In genomic region chr16:49282690-49283375, GRCh38 we compare ENCODE assay signal across 8 cellular contexts.
DNase-seq lines count a peak whose midpoint lies in the region; ATAC-seq and TF ChIP-seq lines count a peak whose summit lies in the region.

No MANE protein-coding gene starts in this region.

- TF ChIP-seq CTCF in nephron progenitor cell (IDR thresholded peaks at IDR 0.05): no peak

- intact Hi-C loops in dendritic cell treated with granulocyte-macrophage colony-stimulating factor and Interleukin-4, amounts not matched to agents 40 ng/mL and 50 ng/mL, for 4 days (cut with micrococcal nuclease): no loop called here

- DNase-seq in COR-L47 (lab: John Stamatoyannopoulos, UW) (peak; percentile 68), NCI-H2107 treated with DMSO at 0.1 percent for 48 hours (lab: John Stamatoyannopoulos, UW; ENCODE audit: unreplicated experiment) (peak; percentile 16), nephron progenitor cell (peak; percentile 73), kidney glomerular epithelial cell (lab: John Stamatoyannopoulos, UW) (no peak), NAMALWA (ENCODE audit: low spot score) (no peak)
- no peak for DNase-seq in effector memory CD4-positive, alpha-beta T cell

- H3K36me3 Mint-ChIP-seq in dendritic cell treated with granulocyte-macrophage colony-stimulating factor and Interleukin-4, amounts not matched to agents 40 ng/mL and 50 ng/mL, for 4 days (ENCODE audit: low read depth): no peaks in the 10 kb centered on the region
- no peaks in the 10 kb centered on the region for H3K36me3 Mint-ChIP-seq in nephron progenitor cell (ENCODE audit: low read depth)

- no peak overlapping the region for H3K27ac ChIP-seq in effector memory CD4-positive, alpha-beta T cell (ENCODE audit: insufficient read depth, low read length, poor library complexity, severe bottlenecking)

- H3K4me1 ChIP-seq in effector memory CD4-positive, alpha-beta T cell (ENCODE audit: control insufficient read depth, insufficient read depth, low read length, poor library complexity, severe bottlenecking): no peaks in the 10 kb centered on the region

- no peaks in the 10 kb centered on the region for H3K9me3 Mint-ChIP-seq in dendritic cell treated with granulocyte-macrophage colony-stimulating factor and Interleukin-4, amounts not matched to agents 40 ng/mL and 50 ng/mL, for 4 days
- no peaks in the 10 kb centered on the region for H3K9me3 Mint-ChIP-seq in nephron progenitor cell

- peaks cover 79% of the 10 kb centered on the region for H3K27me3 Mint-ChIP-seq in dendritic cell treated with granulocyte-macrophage colony-stimulating factor and Interleukin-4, amounts not matched to agents 40 ng/mL and 50 ng/mL, for 4 days
- H3K27me3 Mint-ChIP-seq in nephron progenitor cell (ENCODE audit: low read depth, poor library complexity): peaks cover 94% of the 10 kb centered on the region

- no peak overlapping the region for H3K4me3 ChIP-seq in effector memory CD4-positive, alpha-beta T cell (ENCODE audit: insufficient read depth, low read depth, low read length, poor library complexity, severe bottlenecking)

- no peak for ATAC-seq in GM21381 (IDR thresholded peaks at IDR 0.05; ENCODE audit: unreplicated experiment)

- no peak overlapping the region for H3K27ac Mint-ChIP-seq in dendritic cell treated with granulocyte-macrophage colony-stimulating factor and Interleukin-4, amounts not matched to agents 40 ng/mL and 50 ng/mL, for 4 days
- H3K27ac Mint-ChIP-seq in nephron progenitor cell: no peak overlapping the region

- no peaks in the 10 kb centered on the region for H3K36me3 ChIP-seq in effector memory CD4-positive, alpha-beta T cell (ENCODE audit: control insufficient read depth, insufficient read depth, low read length)

- H3K9me3 ChIP-seq in effector memory CD4-positive, alpha-beta T cell (ENCODE audit: control insufficient read depth, low read length): no peaks in the 10 kb centered on the region

- peaks cover 16% of the 10 kb centered on the region for H3K27me3 ChIP-seq in effector memory CD4-positive, alpha-beta T cell (replicated peaks; ENCODE audit: control insufficient read depth, insufficient read depth, low read length, poor library complexity, severe bottlenecking)

- peak overlapping the region; percentile 68 for H3K4me3 Mint-ChIP-seq in dendritic cell treated with granulocyte-macrophage colony-stimulating factor and Interleukin-4, amounts not matched to agents 40 ng/mL and 50 ng/mL, for 4 days
- peak overlapping the region; percentile 76 for H3K4me3 Mint-ChIP-seq in nephron progenitor cell

- H3K4me1 Mint-ChIP-seq in dendritic cell treated with granulocyte-macrophage colony-stimulating factor and Interleukin-4, amounts not matched to agents 40 ng/mL and 50 ng/mL, for 4 days (ENCODE audit: low read depth): peaks cover 15% of the 10 kb centered on the region
- H3K4me1 Mint-ChIP-seq in nephron progenitor cell: peaks cover 52% of the 10 kb centered on the region

Comparison
In these comparisons a context has a peak if more than half of its experiments do, and no peak if none do; other contexts are left out.
1. DNase-seq: peak in COR-L47 (single experiment), NCI-H2107 treated with DMSO at 0.1 percent for 48 hours (single experiment) and nephron progenitor cell (single experiment); none in effector memory CD4-positive, alpha-beta T cell (0 of 3), kidney glomerular epithelial cell (single experiment) and NAMALWA (single experiment).